12 cellular contexts compared by ENCODE assay signal in genomic region chr7:114942443-114943175, GRCh38. TPM values are rescaled to one million over a fixed set of nuclear protein-coding genes. Genes with fewer than 3 reads are reported as not detected.
A peak's percentile ranks its signal among the peaks of the same experiment; 100 is the strongest.
DNase-seq lines count a peak whose midpoint lies in the region; ATAC-seq lines count a peak whose summit lies in the region.
"Had no signal": no experiment of that assay in that cellular context is flagged by ENCODE, and none has a peak within 500 bp of the region (broad histone marks: within the 10 kb centered on the region; RNA-seq: fewer than 3 reads in every experiment).

No MANE protein-coding gene starts in this region.

- ATAC-seq in GM18858 (IDR thresholded peaks at IDR 0.05; ENCODE audit: unreplicated experiment) = peak; percentile 73
- ATAC-seq in GM21447 (IDR thresholded peaks at IDR 0.05; ENCODE audit: unreplicated experiment) = peak; percentile 58
- peak; percentile 57 for ATAC-seq in HG03196 (IDR thresholded peaks at IDR 0.05; ENCODE audit: unreplicated experiment)
- ATAC-seq in central memory CD8-positive, alpha-beta T cell (replicated peaks; ENCODE audit: extremely low read depth, poor library complexity, severe bottlenecking) = no peak

- H3K36me3 Mint-ChIP-seq in central memory CD8-positive, alpha-beta T cell (ENCODE audit: insufficient read depth) = peaks cover 29% of the 10 kb centered on the region

- H3K4me3 Mint-ChIP-seq in central memory CD8-positive, alpha-beta T cell = no peak overlapping the region
- H3K4me3 Mint-ChIP-seq: activated T-cell treated with anti-CD3 and anti-CD28 coated beads, Interleukin-2, amount 50 U/mL, for 4 hours; neural crest cell had no signal

- H3K4me1 Mint-ChIP-seq in central memory CD8-positive, alpha-beta T cell = peaks cover 59% of the 10 kb centered on the region

- no peak for DNase-seq in central memory CD8-positive, alpha-beta T cell (ENCODE audit: low spot score in 2 of 2)
- no peak for DNase-seq in midbrain (lab: John Stamatoyannopoulos, UW)
- DNase-seq in G401 (ENCODE audit: low spot score) = no peak
- DNase-seq in Ammon's horn (ENCODE audit: low spot score) = no peak
- DNase-seq: activated T-cell treated with anti-CD3 and anti-CD28 coated beads, Interleukin-2, amount 50 U/mL, for 4 hours; DMS 273 treated with DMSO at 0.1 percent for 48 hours; MM.1S; stimulated activated CD4-positive, alpha-beta T cell treated with anti-CD3 and anti-CD28 coated beads, Interleukin-12 subunit alpha, Interleukin-12 subunit beta, amount 100 ng/mL, for 4 hours had no signal

- in situ Hi-C loops in G401 (cut with HindIII; ENCODE audit: low sequenced_read_pairs) = no loop called here

- peak overlapping the region; percentile 20 for H3K27ac Mint-ChIP-seq in central memory CD8-positive, alpha-beta T cell (ENCODE audit: low read depth)

- H3K9me3 Mint-ChIP-seq in central memory CD8-positive, alpha-beta T cell = no peaks in the 10 kb centered on the region

- no peaks in the 10 kb centered on the region for H3K27me3 Mint-ChIP-seq in central memory CD8-positive, alpha-beta T cell

RNA-seq across cellular contexts. Expression of gene MDFIC, which starts 20.7 kb away (rescaled TPM):
- total RNA-seq in G401 (2014; rRNA removed; shearing (Covaris generic)) = 0.06 TPM in 1 of 2 replicates, not detected in the other
